Comparison of ENCODE assay signal across 16 cellular contexts in genomic region chr12:68267892-68268396, GRCh38. TPM values are rescaled to one million over a fixed set of nuclear protein-coding genes. Genes with fewer than 3 reads are reported as not detected.
DNase-seq lines count a peak whose midpoint lies in the region; ATAC-seq and TF ChIP-seq lines count a peak whose summit lies in the region.
"Had no signal": no experiment of that assay in that cellular context is flagged by ENCODE, and none has a peak within 500 bp of the region (broad histone marks: within the 10 kb centered on the region; RNA-seq: fewer than 3 reads in every experiment).

No MANE protein-coding gene starts in this region.

- H3K9me3 ChIP-seq in neutrophil (no peaks in the 10 kb centered on the region), gastrocnemius medialis (no peaks in the 10 kb centered on the region)

- H3K36me3 ChIP-seq in neutrophil = no peaks in the 10 kb centered on the region
- no peaks in the 10 kb centered on the region for H3K36me3 ChIP-seq in gastrocnemius medialis

- H3K27ac ChIP-seq in neutrophil (peak overlapping the region; percentile 71), gastrocnemius medialis (no peak overlapping the region), RWPE1 (no peak overlapping the region; the same call in 1 of the 2 replicates)

- POLR2A ChIA-PET in RWPE1 (lab: Yijun Ruan, JAX; ENCODE audit: low non-redundant PET) = no interaction called here

- ATAC-seq in gastrocnemius medialis = no peak
- ATAC-seq in HG03196 (IDR thresholded peaks at IDR 0.05; ENCODE audit: unreplicated experiment) = no peak
- ATAC-seq: GM12878, HepG2, T-cell had no signal

- H3K27me3 ChIP-seq in neutrophil (no peaks in the 10 kb centered on the region), gastrocnemius medialis (no peaks in the 10 kb centered on the region)

- peaks cover 68 to 70% of the 10 kb centered on the region in 2 experiments for H3K4me1 ChIP-seq in neutrophil (ENCODE audit: control insufficient read depth in 1 of 2, insufficient read depth in 1 of 2, low read depth in 1 of 2, low read length in 1 of 2)
- H3K4me1 ChIP-seq in gastrocnemius medialis = no peaks in the 10 kb centered on the region

- in situ Hi-C loops in gastrocnemius medialis (cut with MboI; ENCODE audit: low sequenced_read_pairs in 4 of 4) = no loop called here

- intact Hi-C loops in gastrocnemius medialis (cut with DNase I; ENCODE audit: low total_unique reads) = no loop called here

- CTCF ChIA-PET in RWPE1 (lab: Yijun Ruan, JAX) = interaction anchor here (0.6 kb wide), 1 partner anchor 22 kb away, joined by 3 read pairs; no protein-coding TSS in a partner anchor

- TF ChIP-seq CTCF in neutrophil (IDR thresholded peaks at IDR 0.05) (no peak), gastrocnemius medialis (IDR thresholded peaks at IDR 0.05 in 4 of 5, conservative IDR thresholded peaks at IDR 0.05 in 1 of 5) (no peak), RWPE1 (conservative IDR thresholded peaks at IDR 0.05; ENCODE audit: low read depth) (no peak)

- DNase-seq in EL (peak; percentile 89), M059J (ENCODE audit: low read depth) (peak; percentile 35), astrocyte of the hippocampus (ENCODE audit: low read depth, low spot score) (peak; percentile 13), gastrocnemius medialis (no peak), RWPE1 (ENCODE audit: low spot score) (no peak)
- DNase-seq: H7, kidney glomerular epithelial cell, NCI-H2029 treated with DMSO at 0.1 percent for 48 hours, T-cell had no signal

- H3K4me3 ChIP-seq in neutrophil (ENCODE audit: low read depth in 1 of 2, low read length in 1 of 2) (peak overlapping the region in 1 of 2 experiments; percentile 2), gastrocnemius medialis (no peak overlapping the region)
- H3K4me3 ChIP-seq: GM12878 had no signal

- TF ChIP-seq POLR2A in gastrocnemius medialis (IDR thresholded peaks at IDR 0.05) = no peak

RNA-seq across cellular contexts. Expression of gene IL22, which starts 14.5 kb away (rescaled TPM):
- total RNA-seq in M059J (2014; rRNA removed; shearing (Covaris generic)) = not detected in 2 replicates
- not detected for total RNA-seq in gastrocnemius medialis
- total RNA-seq: glomerular endothelial cell, GM12878, H7, HepG2, myocyte, renal cortical epithelial cell had no signal

RNA-seq across cellular contexts. Expression of gene IL26, which starts 42.3 kb away (rescaled TPM):
- total RNA-seq in M059J (2014; rRNA removed; shearing (Covaris generic)) = not detected in 2 replicates
- total RNA-seq in gastrocnemius medialis = not detected
- total RNA-seq: glomerular endothelial cell, GM12878, H7, HepG2, myocyte, renal cortical epithelial cell had no signal

Comparison
In these comparisons a context has a peak if more than half of its experiments do, and no peak if none do; other contexts are left out.
1. DNase-seq: peak in EL (single experiment), M059J (single experiment) and astrocyte of the hippocampus (single experiment); none in gastrocnemius medialis (0 of 2) and RWPE1 (single experiment).